18 cellular contexts compared by ENCODE assay signal in genomic region chr1:183653876-183654451, GRCh38. TPM values are rescaled to one million over a fixed set of nuclear protein-coding genes. Genes with fewer than 3 reads are reported as not detected.
DNase-seq lines count a peak whose midpoint lies in the region; ATAC-seq, FAIRE-seq and TF ChIP-seq lines count a peak whose summit lies in the region.
"Had no signal": no experiment of that assay in that cellular context is flagged by ENCODE, and none has a peak within 500 bp of the region (broad histone marks: within the 10 kb centered on the region; RNA-seq: fewer than 3 reads in every experiment).

No MANE protein-coding gene starts in this region.

- peak; percentile 75 for FAIRE-seq in GM18507 (lab: Jason Lieb, UNC)
- FAIRE-seq: H1 had no signal

- peak overlapping the region; percentile 37; the same call in 1 of the 2 replicates for H3K27ac ChIP-seq in BLaER1
- H3K27ac ChIP-seq in heart right ventricle = peak overlapping the region; percentile 8 to 79 (median 64)
- H3K27ac ChIP-seq: neural progenitor cell, RWPE1 had no signal

- no peak for TF ChIP-seq CTCF in heart right ventricle (IDR thresholded peaks at IDR 0.05)

- H3K9me3 ChIP-seq in BLaER1 = no peaks in the 10 kb centered on the region
- H3K9me3 ChIP-seq in heart right ventricle = no peaks in the 10 kb centered on the region
- H3K9me3 ChIP-seq: sigmoid colon had no signal

- H3K36me3 ChIP-seq in BLaER1 = no peaks in the 10 kb centered on the region
- no peaks in the 10 kb centered on the region for H3K36me3 ChIP-seq in heart right ventricle
- H3K36me3 ChIP-seq: neural progenitor cell, sigmoid colon had no signal

- peak overlapping the region; percentile 65 for H3K4me2 ChIP-seq in BLaER1
- H3K4me2 ChIP-seq: neural progenitor cell had no signal

- intact Hi-C loops in heart right ventricle (cut with DNase I) = loop anchor here in 8 of 10 donors (2.0 to 5.0 kb wide), 3 partner anchors 33 to 263 kb away; no protein-coding TSS in a partner anchor

- H3K27me3 ChIP-seq in BLaER1 (no peaks in the 10 kb centered on the region), heart right ventricle (no peaks in the 10 kb centered on the region)
- H3K27me3 ChIP-seq: neural progenitor cell, sigmoid colon had no signal

- no peak overlapping the region for H3K4me3 ChIP-seq in BLaER1
- no peak overlapping the region for H3K4me3 ChIP-seq in heart right ventricle
- H3K4me3 ChIP-seq: neural progenitor cell, sigmoid colon had no signal

- H3K9ac ChIP-seq in BLaER1 = no peak overlapping the region
- H3K9ac ChIP-seq: neural progenitor cell had no signal

- 55 to 67% methylated on average over 4 of the region's 4 CpGs for WGBS in heart right ventricle, 2 donors

- ATAC-seq in heart right ventricle = peak in 6 of 8 donors; percentile 46 to 81 (median 64)
- no peak for ATAC-seq in GM18519 (IDR thresholded peaks at IDR 0.05; ENCODE audit: low FRiP score, unreplicated experiment)
- ATAC-seq: stimulated activated effector memory CD8-positive, alpha-beta T cell treated with anti-CD3 and anti-CD28 coated beads, Interleukin-12 subunit alpha, Interleukin-12 subunit beta, amount 100 ng/mL, for 72 hours had no signal

- H4K20me1 ChIP-seq in BLaER1 = no peaks in the 10 kb centered on the region

- peaks cover 47% of the 10 kb centered on the region for H3K4me1 ChIP-seq in BLaER1
- peaks cover 6 to 58% (median 41%) of the 10 kb centered on the region in 9 donors for H3K4me1 ChIP-seq in heart right ventricle
- H3K4me1 ChIP-seq: neural progenitor cell had no signal

- DNase-seq in GM18507 (ENCODE audit: extremely low spot score, insufficient read length, low read depth) = no peak
- DNase-seq in NCI-H526 treated with DMSO at 0.1 percent for 48 hours (lab: John Stamatoyannopoulos, UW) = peak; percentile 68
- DNase-seq in heart right ventricle = no peak
- no peak for DNase-seq in retina
- DNase-seq in NCI-H82 (lab: John Stamatoyannopoulos, UW) = no peak
- no peak for DNase-seq in glomerular visceral epithelial cell (ENCODE audit: extremely low spot score)
- DNase-seq: DND-41; sigmoid colon; stimulated activated CD4-positive, alpha-beta T cell treated with anti-CD3 and anti-CD28 coated beads, Interleukin-4, amount 100 ng/mL, for 4 hours had no signal

RNA-seq across cellular contexts. Expression of gene APOBEC4, which starts 0.8 kb away (rescaled TPM):
- total RNA-seq in heart right ventricle = not detected
- polyA plus RNA-seq in heart right ventricle = not detected
- total RNA-seq: activated CD8-positive, alpha-beta memory T cell treated with anti-CD3 and anti-CD28 coated beads for 36 hours; epithelial cell of proximal tubule; H1; sigmoid colon; urinary bladder had no signal
- polyA plus RNA-seq: H1, urinary bladder had no signal

RNA-seq across cellular contexts. Expression of gene ARPC5, which starts 18.4 kb away (rescaled TPM):
- 10 to 100 TPM; 23.8 to 60.2 (median 28.1) TPM for total RNA-seq in heart right ventricle
- polyA plus RNA-seq in heart right ventricle = 10 to 100 TPM; 42.4 to 57.8 TPM
